8 cellular contexts compared by ENCODE assay signal in the genomic region with DNA sequence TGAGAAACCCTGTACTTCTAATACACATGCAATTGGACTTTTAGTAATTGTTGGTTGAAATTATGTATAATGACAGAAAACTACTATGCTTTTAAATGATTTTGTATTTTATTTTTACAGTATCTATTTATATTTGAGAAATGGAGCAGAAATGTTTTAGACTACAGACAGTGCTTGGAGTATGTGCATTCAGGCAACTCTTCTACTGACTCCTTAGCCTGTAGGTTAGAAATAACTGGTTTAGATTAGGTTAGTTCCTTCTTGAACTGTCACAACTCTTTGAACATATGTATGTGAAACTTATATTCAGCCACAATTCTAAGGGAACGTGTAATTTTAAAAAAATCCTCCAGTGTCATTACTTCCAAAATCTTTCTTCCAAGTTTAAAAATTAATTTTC. TPM values are rescaled to one million over a fixed set of nuclear protein-coding genes. Genes with fewer than 3 reads are reported as not detected.
DNase-seq lines count a peak whose midpoint lies in the region; ATAC-seq and TF ChIP-seq lines count a peak whose summit lies in the region.

No MANE protein-coding gene starts in this region.

- no peaks in the 10 kb centered on the region for H3K36me3 ChIP-seq in subcutaneous abdominal adipose tissue (ENCODE audit: control insufficient read depth in 5 of 5, insufficient read depth in 5 of 5, low read length in 5 of 5)

- H3K9me3 ChIP-seq in T-helper 17 cell (ENCODE audit: control insufficient read depth, low read length, poor library complexity, severe bottlenecking), result no peaks in the 10 kb centered on the region
- H3K9me3 ChIP-seq in subcutaneous abdominal adipose tissue (ENCODE audit: control insufficient read depth in 5 of 5, low read length in 5 of 5), result no peaks in the 10 kb centered on the region

- peak overlapping the region; percentile 91 for H3K27ac Mint-ChIP-seq in T-helper 1 cell treated with Interleukin-12 subunit alpha and Interleukin-12 subunit beta and Interleukin-4 antibody, amounts not matched to agents 30 μg/mL and 1 μg/mL, for 36 hours
- peak overlapping the region; percentile 97 for H3K27ac Mint-ChIP-seq in T-helper 17 cell

- H3K9me3 Mint-ChIP-seq in T-helper 1 cell treated with Interleukin-12 subunit alpha and Interleukin-12 subunit beta and Interleukin-4 antibody, amounts not matched to agents 30 μg/mL and 1 μg/mL, for 36 hours, result no peaks in the 10 kb centered on the region

- H3K4me3 ChIP-seq in foreskin fibroblast (ENCODE audit: low read depth in 1 of 2, low read length in 2 of 2) (peak overlapping the region; percentile 91 to 97), subcutaneous abdominal adipose tissue (ENCODE audit: low read depth in 1 of 5, low read length in 5 of 5) (peak overlapping the region in 3 of 5 donors; percentile 99)

- H3K4me3 Mint-ChIP-seq in T-helper 1 cell treated with Interleukin-12 subunit alpha and Interleukin-12 subunit beta and Interleukin-4 antibody, amounts not matched to agents 30 μg/mL and 1 μg/mL, for 36 hours, result peak overlapping the region; percentile 91
- peak overlapping the region; percentile 99 for H3K4me3 Mint-ChIP-seq in T-helper 17 cell

- H3K36me3 Mint-ChIP-seq in T-helper 1 cell treated with Interleukin-12 subunit alpha and Interleukin-12 subunit beta and Interleukin-4 antibody, amounts not matched to agents 30 μg/mL and 1 μg/mL, for 36 hours (ENCODE audit: low read depth), result peaks cover 15% of the 10 kb centered on the region
- H3K36me3 Mint-ChIP-seq in T-helper 17 cell (ENCODE audit: low read depth), result peaks cover 10% of the 10 kb centered on the region

- H3K27me3 Mint-ChIP-seq in T-helper 1 cell treated with Interleukin-12 subunit alpha and Interleukin-12 subunit beta and Interleukin-4 antibody, amounts not matched to agents 30 μg/mL and 1 μg/mL, for 36 hours (ENCODE audit: low read depth), result no peaks in the 10 kb centered on the region
- H3K27me3 Mint-ChIP-seq in T-helper 17 cell, result no peaks in the 10 kb centered on the region

- ATAC-seq in T-helper 17 cell (no peak), HG02763 (IDR thresholded peaks at IDR 0.05; ENCODE audit: unreplicated experiment) (no peak), HG02759 (IDR thresholded peaks at IDR 0.05; ENCODE audit: unreplicated experiment) (no peak)

- H3K27me3 ChIP-seq in subcutaneous abdominal adipose tissue (ENCODE audit: control insufficient read depth in 5 of 5, insufficient read depth in 4 of 5, low read length in 5 of 5), result no peaks in the 10 kb centered on the region

- TF ChIP-seq CTCF in foreskin fibroblast (IDR thresholded peaks at IDR 0.05; ENCODE audit: low read depth, low read length), result no peak

- H3K4me1 Mint-ChIP-seq in T-helper 1 cell treated with Interleukin-12 subunit alpha and Interleukin-12 subunit beta and Interleukin-4 antibody, amounts not matched to agents 30 μg/mL and 1 μg/mL, for 36 hours (ENCODE audit: low read depth), result peaks cover 52% of the 10 kb centered on the region
- H3K4me1 Mint-ChIP-seq in T-helper 17 cell, result peaks cover 47% of the 10 kb centered on the region

- peaks cover 6 to 57% (median 48%) of the 10 kb centered on the region in 5 donors for H3K4me1 ChIP-seq in subcutaneous abdominal adipose tissue (ENCODE audit: control insufficient read depth in 5 of 5, insufficient read depth in 5 of 5, low read length in 5 of 5)

- H3K27ac ChIP-seq in subcutaneous abdominal adipose tissue (ENCODE audit: low read depth, low read length), result no peak overlapping the region

- H3K9ac ChIP-seq in subcutaneous abdominal adipose tissue (ENCODE audit: low read length in 5 of 5), result peak overlapping the region in 4 of 5 donors; percentile 87 to 99 (median 98)

- DNase-seq in T-helper 1 cell (no peak), T-helper 17 cell (no peak), foreskin fibroblast (no peak), islet precursor cell (no peak)

RNA-seq across cellular contexts. Expression of a gene that starts 1.7 kb away (rescaled TPM):
- 10 to 100 TPM; 50.8 to 56.1 TPM for total RNA-seq in T-helper 17 cell

RNA-seq across cellular contexts. Expression of a gene that starts 2.2 kb away (rescaled TPM):
- total RNA-seq in T-helper 17 cell, result 10 to 100 TPM; 21.2 to 24.7 TPM
